ENCODE assay signal across 1 cellular context in genomic region chr16:10385725-10386516, GRCh38.
TF ChIP-seq lines count a peak whose summit lies in the region.

A gene with protein sequence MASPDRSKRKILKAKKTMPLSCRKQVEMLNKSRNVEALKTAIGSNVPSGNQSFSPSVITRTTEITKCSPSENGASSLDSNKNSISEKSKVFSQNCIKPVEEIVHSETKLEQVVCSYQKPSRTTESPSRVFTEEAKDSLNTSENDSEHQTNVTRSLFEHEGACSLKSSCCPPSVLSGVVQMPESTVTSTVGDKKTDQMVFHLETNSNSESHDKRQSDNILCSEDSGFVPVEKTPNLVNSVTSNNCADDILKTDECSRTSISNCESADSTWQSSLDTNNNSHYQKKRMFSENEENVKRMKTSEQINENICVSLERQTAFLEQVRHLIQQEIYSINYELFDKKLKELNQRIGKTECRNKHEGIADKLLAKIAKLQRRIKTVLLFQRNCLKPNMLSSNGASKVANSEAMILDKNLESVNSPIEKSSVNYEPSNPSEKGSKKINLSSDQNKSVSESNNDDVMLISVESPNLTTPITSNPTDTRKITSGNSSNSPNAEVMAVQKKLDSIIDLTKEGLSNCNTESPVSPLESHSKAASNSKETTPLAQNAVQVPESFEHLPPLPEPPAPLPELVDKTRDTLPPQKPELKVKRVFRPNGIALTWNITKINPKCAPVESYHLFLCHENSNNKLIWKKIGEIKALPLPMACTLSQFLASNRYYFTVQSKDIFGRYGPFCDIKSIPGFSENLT (plus strand): TSS chr16:10386061. CDS start chr16:10430621, 44,560 bp downstream.

TF ChIP-seq in HepG2, 621 proteins besides CTCF, POLR2A, EP300 and RAD21 (continued from another document and continues in another):
- TF ChIP-seq ZNF878 (CRISPR knock-in tag; IDR thresholded peaks at IDR 0.05): peak; percentile 69; the same call in 1 of the 2 replicates
- TF ChIP-seq SMARCC2 (IDR thresholded peaks at IDR 0.05): no peak
- TF ChIP-seq, protein P1, sequence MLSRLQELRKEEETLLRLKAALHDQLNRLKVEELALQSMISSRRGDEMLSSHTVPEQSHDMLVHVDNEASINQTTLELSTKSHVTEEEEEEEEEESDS (CRISPR knock-in tag; IDR thresholded peaks at IDR 0.05; ENCODE audit: borderline replicate concordance): peak; percentile 91
- peak; percentile 97 for TF ChIP-seq ZFP91 (CRISPR knock-in tag; IDR thresholded peaks at IDR 0.05; ENCODE audit: borderline replicate concordance)
- no peak; the same call in 1 of the 2 replicates for TF ChIP-seq NFE2L1 (CRISPR knock-in tag; IDR thresholded peaks at IDR 0.05; ENCODE audit: borderline replicate concordance)
- peak; percentile 61; the same call in 1 of the 2 replicates for TF ChIP-seq GTF2F1 (IDR thresholded peaks at IDR 0.05; ENCODE audit: low read length)
- 0 out of 2 replicates have a peak, but pooled peaks have one; percentile 17 for TF ChIP-seq TBP (CRISPR knock-in tag; IDR thresholded peaks at IDR 0.05)
- peak; percentile 94 for TF ChIP-seq HDAC2 (CRISPR knock-in tag; IDR thresholded peaks at IDR 0.05)
- peak; percentile 13; the same call in 1 of the 2 replicates for TF ChIP-seq ATF1 (CRISPR knock-in tag; IDR thresholded peaks at IDR 0.05)
- peak; percentile 99 for TF ChIP-seq TSC22D2 (CRISPR knock-in tag; IDR thresholded peaks at IDR 0.05; ENCODE audit: borderline replicate concordance)
- peak; percentile 97; the same call in 1 of the 2 replicates for TF ChIP-seq ZNF747 (CRISPR knock-in tag; IDR thresholded peaks at IDR 0.05; ENCODE audit: borderline replicate concordance)
- peak; percentile 86 for TF ChIP-seq ELF1 (CRISPR knock-in tag; IDR thresholded peaks at IDR 0.05)
- no peak; the same call in 1 of the 2 replicates for TF ChIP-seq BRD4 (CRISPR knock-in tag; IDR thresholded peaks at IDR 0.05)
- peak; percentile 57; the same call in 1 of the 2 replicates for TF ChIP-seq ZNF646 (CRISPR knock-in tag; IDR thresholded peaks at IDR 0.05)
- peak; percentile 91; the same call in 1 of the 2 replicates for TF ChIP-seq XBP1 (CRISPR knock-in tag; IDR thresholded peaks at IDR 0.05)
- TF ChIP-seq CERS6 (CRISPR knock-in tag; IDR thresholded peaks at IDR 0.05): no peak
- no peak; a peak in 1 of 4 replicates for TF ChIP-seq REST (IDR thresholded peaks at IDR 0.05; ENCODE audit: borderline replicate concordance in 1 of 2, low read depth in 1 of 2, low read length in 2 of 2)
- TF ChIP-seq, protein P2, sequence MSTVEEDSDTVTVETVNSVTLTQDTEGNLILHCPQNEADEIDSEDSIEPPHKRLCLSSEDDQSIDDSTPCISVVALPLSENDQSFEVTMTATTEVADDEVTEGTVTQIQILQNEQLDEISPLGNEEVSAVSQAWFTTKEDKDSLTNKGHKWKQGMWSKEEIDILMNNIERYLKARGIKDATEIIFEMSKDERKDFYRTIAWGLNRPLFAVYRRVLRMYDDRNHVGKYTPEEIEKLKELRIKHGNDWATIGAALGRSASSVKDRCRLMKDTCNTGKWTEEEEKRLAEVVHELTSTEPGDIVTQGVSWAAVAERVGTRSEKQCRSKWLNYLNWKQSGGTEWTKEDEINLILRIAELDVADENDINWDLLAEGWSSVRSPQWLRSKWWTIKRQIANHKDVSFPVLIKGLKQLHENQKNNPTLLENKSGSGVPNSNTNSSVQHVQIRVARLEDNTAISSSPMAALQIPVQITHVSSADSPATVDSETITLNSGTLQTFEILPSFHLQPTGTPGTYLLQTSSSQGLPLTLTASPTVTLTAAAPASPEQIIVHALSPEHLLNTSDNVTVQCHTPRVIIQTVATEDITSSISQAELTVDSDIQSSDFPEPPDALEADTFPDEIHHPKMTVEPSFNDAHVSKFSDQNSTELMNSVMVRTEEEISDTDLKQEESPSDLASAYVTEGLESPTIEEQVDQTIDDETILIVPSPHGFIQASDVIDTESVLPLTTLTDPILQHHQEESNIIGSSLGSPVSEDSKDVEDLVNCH (CRISPR knock-in tag; IDR thresholded peaks at IDR 0.05): 0 out of 2 replicates have a peak, but pooled peaks have one; percentile 72
- no peak for TF ChIP-seq ATM (IDR thresholded peaks at IDR 0.05; ENCODE audit: borderline replicate concordance)
- TF ChIP-seq ZNF629 (CRISPR knock-in tag; conservative IDR thresholded peaks at IDR 0.05): peak; percentile 61; the same call in 1 of the 2 replicates
- TF ChIP-seq ZNF468 (CRISPR knock-in tag; IDR thresholded peaks at IDR 0.05): peak; percentile 90; the same call in 1 of the 2 replicates
- TF ChIP-seq FOXO1 (CRISPR knock-in tag; IDR thresholded peaks at IDR 0.05): peak; percentile 83
- peak; percentile 96 for TF ChIP-seq ZNF616 (CRISPR knock-in tag; IDR thresholded peaks at IDR 0.05; ENCODE audit: low read depth)
- TF ChIP-seq ZNF7 (CRISPR knock-in tag; IDR thresholded peaks at IDR 0.05): no peak
- TF ChIP-seq SRSF4 (IDR thresholded peaks at IDR 0.05; ENCODE audit: low read depth, low read length, poor library complexity, severe bottlenecking): no peak
- TF ChIP-seq ZNF577 (CRISPR knock-in tag; IDR thresholded peaks at IDR 0.05; ENCODE audit: borderline replicate concordance, low read depth): peak; percentile 77; the same call in 1 of the 2 replicates
- peak; percentile 84 for TF ChIP-seq PTBP1 (IDR thresholded peaks at IDR 0.05; ENCODE audit: low read depth, low read length, poor library complexity, severe bottlenecking)
- TF ChIP-seq CENPBD1 (CRISPR knock-in tag; IDR thresholded peaks at IDR 0.05; ENCODE audit: borderline replicate concordance, low read depth): no peak
- peak; percentile 54; the same call in 1 of the 2 replicates for TF ChIP-seq HNF4A (CRISPR knock-in tag; IDR thresholded peaks at IDR 0.05)
- TF ChIP-seq, protein P3, sequence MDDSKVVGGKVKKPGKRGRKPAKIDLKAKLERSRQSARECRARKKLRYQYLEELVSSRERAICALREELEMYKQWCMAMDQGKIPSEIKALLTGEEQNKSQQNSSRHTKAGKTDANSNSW (CRISPR knock-in tag; IDR thresholded peaks at IDR 0.05; ENCODE audit: borderline replicate concordance): peak; percentile 88; the same call in 1 of the 2 replicates
- peak; percentile 63; the same call in 1 of the 2 replicates for TF ChIP-seq TOE1 (CRISPR knock-in tag; IDR thresholded peaks at IDR 0.05)
- no peak; the same call in 1 of the 2 replicates for TF ChIP-seq ZNF557 (CRISPR knock-in tag; IDR thresholded peaks at IDR 0.05)
- peak; percentile 99 for TF ChIP-seq NRL (CRISPR knock-in tag; IDR thresholded peaks at IDR 0.05; ENCODE audit: borderline replicate concordance)
- peak; percentile 96 for TF ChIP-seq ZNF317 (CRISPR knock-in tag; IDR thresholded peaks at IDR 0.05)
- peak; percentile 23; the same call in 1 of the 2 replicates for TF ChIP-seq PRDM15 (CRISPR knock-in tag; IDR thresholded peaks at IDR 0.05)
